ENCODE assay signal across 1 cellular context in the genomic region with DNA sequence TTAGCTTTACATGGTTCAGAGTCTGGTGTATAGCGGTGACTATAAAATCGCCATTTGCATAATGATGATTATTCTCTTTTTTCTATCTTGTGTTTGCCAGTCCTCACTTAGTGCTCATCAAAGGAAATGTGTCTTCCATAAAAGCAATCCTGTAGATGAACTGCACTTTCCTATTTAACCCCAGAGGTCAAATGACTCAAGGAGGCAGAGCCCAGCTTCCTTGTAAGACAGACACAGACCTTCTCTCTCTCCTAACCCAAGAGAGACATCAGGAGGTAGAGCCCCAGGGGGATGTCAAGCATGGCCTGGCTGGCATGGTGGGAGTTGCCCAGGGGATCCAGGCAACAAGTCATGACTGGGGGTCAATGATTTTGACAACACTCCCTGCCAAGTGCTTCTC.
TF ChIP-seq lines count a peak whose summit lies in the region.

No MANE protein-coding gene starts in this region.

TF ChIP-seq in IMR-90, 13 proteins besides CTCF, POLR2A, EP300 and RAD21 (continued from another document):
- TF ChIP-seq RFX5 (IDR thresholded peaks at IDR 0.05; ENCODE audit: low read depth, low read length) (no peak), MXI1 (IDR thresholded peaks at IDR 0.05; ENCODE audit: borderline replicate concordance, low read depth, low read length) (no peak), BHLHE40 (IDR thresholded peaks at IDR 0.05; ENCODE audit: low read depth, low read length) (no peak), FOS (IDR thresholded peaks at IDR 0.05; ENCODE audit: low read depth, low read length) (no peak), RCOR1 (IDR thresholded peaks at IDR 0.05; ENCODE audit: insufficient replicate concordance, low read length) (no peak)
- TF ChIP-seq, protein P1, sequence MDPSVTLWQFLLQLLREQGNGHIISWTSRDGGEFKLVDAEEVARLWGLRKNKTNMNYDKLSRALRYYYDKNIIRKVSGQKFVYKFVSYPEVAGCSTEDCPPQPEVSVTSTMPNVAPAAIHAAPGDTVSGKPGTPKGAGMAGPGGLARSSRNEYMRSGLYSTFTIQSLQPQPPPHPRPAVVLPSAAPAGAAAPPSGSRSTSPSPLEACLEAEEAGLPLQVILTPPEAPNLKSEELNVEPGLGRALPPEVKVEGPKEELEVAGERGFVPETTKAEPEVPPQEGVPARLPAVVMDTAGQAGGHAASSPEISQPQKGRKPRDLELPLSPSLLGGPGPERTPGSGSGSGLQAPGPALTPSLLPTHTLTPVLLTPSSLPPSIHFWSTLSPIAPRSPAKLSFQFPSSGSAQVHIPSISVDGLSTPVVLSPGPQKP (IDR thresholded peaks at IDR 0.05; ENCODE audit: borderline replicate concordance, low read depth, low read length), result no peak
